In genomic region chr19:53285087-53285486, GRCh38 we compare ENCODE assay signal across 7 cellular contexts. TPM values are rescaled to one million over a fixed set of nuclear protein-coding genes. Genes with fewer than 3 reads are reported as not detected.
"Had no signal": no experiment of that assay in that cellular context is flagged by ENCODE, and none has a peak within 500 bp of the region (broad histone marks: within the 10 kb centered on the region; RNA-seq: fewer than 3 reads in every experiment).

No MANE protein-coding gene starts in this region.

- H3K4me3 ChIP-seq: K562 had no signal

- H3K27ac Mint-ChIP-seq: IgD-negative memory B cell had no signal

- ATAC-seq: K562 had no signal

- H3K4me3 Mint-ChIP-seq: IgD-negative memory B cell had no signal

- H3K27me3 Mint-ChIP-seq: IgD-negative memory B cell had no signal

- H3K27ac ChIP-seq: HL-60 had no signal

- H3K4me1 Mint-ChIP-seq: IgD-negative memory B cell had no signal

- DNase-seq: IMR-90 had no signal

RNA-seq across cellular contexts. Expression of gene VN1R4, which starts 17.6 kb away (rescaled TPM):
- total RNA-seq: HepG2, HT-29, HT1080, IMR-90, K562 had no signal

RNA-seq across cellular contexts. Expression of gene VN1R2, which starts 27.0 kb away (rescaled TPM):
- total RNA-seq: HepG2, HT-29, HT1080, IMR-90, K562 had no signal

RNA-seq across cellular contexts. Expression of gene ZNF677, which starts 30.4 kb away (rescaled TPM):
- total RNA-seq: HepG2, HT-29, HT1080 had no signal
